24 cellular contexts compared by ENCODE assay signal in genomic region chr5:96228449-96228848, GRCh38.
A peak's percentile ranks its signal among the peaks of the same experiment; 100 is the strongest.
DNase-seq lines count a peak whose midpoint lies in the region; ATAC-seq, FAIRE-seq and TF ChIP-seq lines count a peak whose summit lies in the region.
"Had no signal": no experiment of that assay in that cellular context is flagged by ENCODE, and none has a peak within 500 bp of the region (broad histone marks: within the 10 kb centered on the region; RNA-seq: fewer than 3 reads in every experiment).

No MANE protein-coding gene starts in this region.

- no peak overlapping the region for H3K9ac ChIP-seq in GM12878 (ENCODE audit: control insufficient read depth, insufficient read depth, low read length)

- no peak for TF ChIP-seq EP300 in GM12878 (IDR thresholded peaks at IDR 0.05; ENCODE audit: borderline replicate concordance in 1 of 2, control insufficient read depth in 1 of 2, low read depth in 2 of 2, low read length in 2 of 2)

- SMC1A ChIA-PET in GM12878 (lab: Charles Lee; ENCODE audit: uncharacterized antibody, unreplicated experiment): interaction anchor here (0.9 to 1.2 kb wide), 3 partner anchors 28 to 43 kb away, joined by 3 read pairs; no protein-coding TSS in a partner anchor

- no peak overlapping the region for H2AFZ ChIP-seq in GM12878 (ENCODE audit: control insufficient read depth, low read depth, low read length)
- H2AFZ ChIP-seq: hepatocyte had no signal

- RAD21 ChIA-PET in GM12878 (lab: Charles Lee; ENCODE audit: unreplicated experiment): no interaction called here

- BruUV-seq in GM12878 (replicated peaks; lab: Mats Ljungman, UMichigan): no TSS peak

- H3K4me3 ChIP-seq in GM12878: no peak overlapping the region
- H3K4me3 ChIP-seq: hepatocyte, psoas muscle, transverse colon had no signal

- in situ Hi-C loops in GM12878 (cut with MboI): no loop called here

- DNase-seq in A172 (ENCODE audit: low spot score): peak; percentile 36
- peak; percentile 35 for DNase-seq in HFFc6
- no peak for DNase-seq in GM12878 (ENCODE audit: low read depth, low spot score)
- DNase-seq in kidney tubule cell (ENCODE audit: low spot score): peak; percentile 69
- DNase-seq in activated T-helper 1 cell treated with anti-CD3 and anti-CD28 coated beads, Interleukin-12 subunit alpha, Interleukin-12 subunit beta, Interleukin-2, Interleukin-4 antibody, amounts not matched to agents 30 ng/mL and 10 ng/mL and 1 ng/mL, durations not matched to agents 14 hours and 24 hours and 36 hours (ENCODE audit: low spot score): no peak
- DNase-seq in AG08395 (ENCODE audit: low spot score): no peak
- no peak for DNase-seq in hepatic stellate cell (ENCODE audit: low spot score)
- DNase-seq: activated CD8-positive, alpha-beta T cell treated with anti-CD3 and anti-CD28 coated beads for 36 hours; activated naive CD8-positive, alpha-beta T cell treated with anti-CD3 and anti-CD28 coated beads, Interleukin-2, amount 10 ng/mL, durations not matched to agents 7 days and 5 days; activated T-cell treated with anti-CD3 and anti-CD28 coated beads, Interleukin-2, amount 50 U/mL, for 4 hours; caudate nucleus; CD4-positive, alpha-beta T cell; effector CD4-positive, alpha-beta T cell; NCI-H1048; NCI-H2081 treated with DMSO at 0.1 percent for 48 hours; NCI-H510A treated with DMSO at 0.1 percent for 48 hours; psoas muscle; stimulated activated CD4-positive, alpha-beta T cell treated with anti-CD3 and anti-CD28 coated beads, Interleukin-15, amount 100 ng/mL, for 24 hours; T-helper 17 cell; transverse colon had no signal

- no peak overlapping the region for H3K4me2 ChIP-seq in GM12878 (ENCODE audit: control insufficient read depth, insufficient read depth)
- H3K4me2 ChIP-seq: hepatocyte had no signal

- H3K36me3 Mint-ChIP-seq in HFFc6 (ENCODE audit: low read depth): peaks cover 26% of the 10 kb centered on the region
- no peaks in the 10 kb centered on the region for H3K36me3 Mint-ChIP-seq in activated T-helper 1 cell treated with anti-CD3 and anti-CD28 coated beads, Interleukin-12 subunit alpha, Interleukin-12 subunit beta, Interleukin-2, Interleukin-4 antibody, amounts not matched to agents 30 ng/mL and 10 ng/mL and 1 ng/mL, durations not matched to agents 14 hours and 24 hours and 36 hours (ENCODE audit: low read depth)
- H3K36me3 Mint-ChIP-seq: activated naive CD8-positive, alpha-beta T cell treated with anti-CD3 and anti-CD28 coated beads, Interleukin-2, amount 10 ng/mL, durations not matched to agents 7 days and 5 days; stimulated activated memory B cell treated with anti-CD40 and anti-IgM and Interleukin-4, amounts not matched to agents 10 μg/mL and 1 μg/mL and 100 μg/mL, for 72 hours; WTC11 had no signal

- TF ChIP-seq CTCF in HFFc6 (IDR thresholded peaks at IDR 0.05): no peak
- TF ChIP-seq CTCF in GM12878 (IDR thresholded peaks at IDR 0.05 in 2 of 3, conservative IDR thresholded peaks at IDR 0.05 in 1 of 3; ENCODE audit: control insufficient read depth in 2 of 3, extremely low read depth in 1 of 3, insufficient read depth in 1 of 3, low read depth in 3 of 3, low read length in 3 of 3): no peak

- peak overlapping the region; percentile 80 for H3K27ac Mint-ChIP-seq in HFFc6
- H3K27ac Mint-ChIP-seq in activated T-helper 1 cell treated with anti-CD3 and anti-CD28 coated beads, Interleukin-12 subunit alpha, Interleukin-12 subunit beta, Interleukin-2, Interleukin-4 antibody, amounts not matched to agents 30 ng/mL and 10 ng/mL and 1 ng/mL, durations not matched to agents 14 hours and 24 hours and 36 hours: no peak overlapping the region
- H3K27ac Mint-ChIP-seq: activated CD8-positive, alpha-beta T cell treated with anti-CD3 and anti-CD28 coated beads for 36 hours; activated naive CD8-positive, alpha-beta T cell treated with anti-CD3 and anti-CD28 coated beads, Interleukin-2, amount 10 ng/mL, durations not matched to agents 7 days and 5 days; CD4-positive, alpha-beta T cell; stimulated activated memory B cell treated with anti-CD40 and anti-IgM and Interleukin-4, amounts not matched to agents 10 μg/mL and 1 μg/mL and 100 μg/mL, for 72 hours; T-helper 17 cell; WTC11 had no signal

- no peaks in the 10 kb centered on the region for H3K4me1 ChIP-seq in GM12878 (ENCODE audit: control insufficient read depth, insufficient read depth, low read length)
- H3K4me1 ChIP-seq: psoas muscle had no signal

- no peaks in the 10 kb centered on the region for H4K20me1 ChIP-seq in GM12878 (ENCODE audit: control insufficient read depth, insufficient read depth)

- ATAC-seq in GM12878 (peak; percentile 25; the same call in 1 of the 3 replicates), GM21619 (IDR thresholded peaks at IDR 0.05; ENCODE audit: unreplicated experiment) (no peak)
- ATAC-seq: activated CD8-positive, alpha-beta T cell treated with anti-CD3 and anti-CD28 coated beads for 36 hours; psoas muscle; stimulated activated memory B cell treated with anti-CD40 and anti-IgM and Interleukin-4, amounts not matched to agents 10 μg/mL and 1 μg/mL and 100 μg/mL, for 72 hours; T-helper 17 cell; WTC11 had no signal

- intact Hi-C loops in GM12878 (cut with micrococcal nuclease; ENCODE audit: unreplicated experiment): no loop called here
- intact Hi-C loops in activated T-helper 1 cell treated with anti-CD3 and anti-CD28 coated beads, Interleukin-12 subunit alpha, Interleukin-12 subunit beta, Interleukin-2, Interleukin-4 antibody, amounts not matched to agents 30 ng/mL and 10 ng/mL and 1 ng/mL, durations not matched to agents 14 hours and 24 hours and 36 hours (cut with micrococcal nuclease): no loop called here

- peaks cover 58% of the 10 kb centered on the region for H3K4me1 Mint-ChIP-seq in HFFc6 (ENCODE audit: low read depth)
- H3K4me1 Mint-ChIP-seq in activated T-helper 1 cell treated with anti-CD3 and anti-CD28 coated beads, Interleukin-12 subunit alpha, Interleukin-12 subunit beta, Interleukin-2, Interleukin-4 antibody, amounts not matched to agents 30 ng/mL and 10 ng/mL and 1 ng/mL, durations not matched to agents 14 hours and 24 hours and 36 hours (ENCODE audit: low read depth): no peaks in the 10 kb centered on the region
- H3K4me1 Mint-ChIP-seq: activated naive CD8-positive, alpha-beta T cell treated with anti-CD3 and anti-CD28 coated beads, Interleukin-2, amount 10 ng/mL, durations not matched to agents 7 days and 5 days; stimulated activated memory B cell treated with anti-CD40 and anti-IgM and Interleukin-4, amounts not matched to agents 10 μg/mL and 1 μg/mL and 100 μg/mL, for 72 hours; T-helper 17 cell; WTC11 had no signal

- no peaks in the 10 kb centered on the region for H3K27me3 Mint-ChIP-seq in HFFc6 (ENCODE audit: insufficient read depth)
- H3K27me3 Mint-ChIP-seq in activated T-helper 1 cell treated with anti-CD3 and anti-CD28 coated beads, Interleukin-12 subunit alpha, Interleukin-12 subunit beta, Interleukin-2, Interleukin-4 antibody, amounts not matched to agents 30 ng/mL and 10 ng/mL and 1 ng/mL, durations not matched to agents 14 hours and 24 hours and 36 hours (ENCODE audit: insufficient read depth): peaks cover 6% of the 10 kb centered on the region

- no peak for TF ChIP-seq POLR2A in GM12878 (IDR thresholded peaks at IDR 0.05; ENCODE audit: low read depth, low read length)

- POLR2A ChIA-PET in GM12878 (lab: Charles Lee): no interaction called here

- no peaks in the 10 kb centered on the region for H3K79me2 ChIP-seq in GM12878 (ENCODE audit: control insufficient read depth, insufficient read depth, low read length)
- H3K79me2 ChIP-seq: hepatocyte had no signal

- 64% methylated on average over 3 of the region's 3 CpGs for WGBS in GM12878 (ENCODE audit: insufficient coverage, insufficient replicate concordance, low lambda C conversion rate, missing lambda C conversion rate)

- CTCF ChIA-PET in GM12878 (lab: Yijun Ruan, JAX): interaction anchor here (2.1 kb wide), 1 partner anchor 13 kb away, joined by 4 read pairs; no protein-coding TSS in a partner anchor

- TF ChIP-seq RAD21 in GM12878 (IDR thresholded peaks at IDR 0.05; ENCODE audit: insufficient read depth, low read depth, low read length): no peak

- no peak for FAIRE-seq in GM12878 (lab: Jason Lieb, UNC)

- no peak overlapping the region for H3K27ac ChIP-seq in GM12878 (ENCODE audit: control insufficient read depth, insufficient read depth)
- H3K27ac ChIP-seq: hepatocyte, psoas muscle, transverse colon had no signal

- peak overlapping the region; percentile 23; the same call in 1 of the 2 replicates for H3K4me3 Mint-ChIP-seq in HFFc6
- no peak overlapping the region for H3K4me3 Mint-ChIP-seq in activated T-helper 1 cell treated with anti-CD3 and anti-CD28 coated beads, Interleukin-12 subunit alpha, Interleukin-12 subunit beta, Interleukin-2, Interleukin-4 antibody, amounts not matched to agents 30 ng/mL and 10 ng/mL and 1 ng/mL, durations not matched to agents 14 hours and 24 hours and 36 hours
- H3K4me3 Mint-ChIP-seq: activated CD8-positive, alpha-beta T cell treated with anti-CD3 and anti-CD28 coated beads for 36 hours; activated naive CD8-positive, alpha-beta T cell treated with anti-CD3 and anti-CD28 coated beads, Interleukin-2, amount 10 ng/mL, durations not matched to agents 7 days and 5 days; activated T-cell treated with anti-CD3 and anti-CD28 coated beads, Interleukin-2, amount 50 U/mL, for 4 hours; CD4-positive, alpha-beta T cell; stimulated activated memory B cell treated with anti-CD40 and anti-IgM and Interleukin-4, amounts not matched to agents 10 μg/mL and 1 μg/mL and 100 μg/mL, for 72 hours; T-helper 17 cell; WTC11 had no signal

- H3K9me3 ChIP-seq in GM12878 (replicated peaks; ENCODE audit: control insufficient read depth, insufficient read depth, low read length): no peaks in the 10 kb centered on the region; the same call in 1 of the 3 replicates

- H3K9me3 Mint-ChIP-seq in HFFc6: peaks cover 13% of the 10 kb centered on the region
- H3K9me3 Mint-ChIP-seq in activated T-helper 1 cell treated with anti-CD3 and anti-CD28 coated beads, Interleukin-12 subunit alpha, Interleukin-12 subunit beta, Interleukin-2, Interleukin-4 antibody, amounts not matched to agents 30 ng/mL and 10 ng/mL and 1 ng/mL, durations not matched to agents 14 hours and 24 hours and 36 hours: peaks cover 6% of the 10 kb centered on the region
- H3K9me3 Mint-ChIP-seq: activated CD8-positive, alpha-beta T cell treated with anti-CD3 and anti-CD28 coated beads for 36 hours; activated T-cell treated with anti-CD3 and anti-CD28 coated beads, Interleukin-2, amount 50 U/mL, for 4 hours; CD4-positive, alpha-beta T cell; stimulated activated memory B cell treated with anti-CD40 and anti-IgM and Interleukin-4, amounts not matched to agents 10 μg/mL and 1 μg/mL and 100 μg/mL, for 72 hours; WTC11 had no signal

- no peaks in the 10 kb centered on the region for H3K27me3 ChIP-seq in GM12878 (replicated peaks in 1 of 2; ENCODE audit: control insufficient read depth in 2 of 2, insufficient read depth in 2 of 2, low read length in 1 of 2)
- H3K27me3 ChIP-seq: hepatocyte, transverse colon had no signal

- no peaks in the 10 kb centered on the region for H3K36me3 ChIP-seq in GM12878 (ENCODE audit: control insufficient read depth in 2 of 2, insufficient read depth in 2 of 2, low read length in 1 of 2)
- H3K36me3 ChIP-seq: transverse colon had no signal

TF ChIP-seq in GM12878, 131 proteins besides CTCF, POLR2A, EP300 and RAD21 (continues in another document):
- TF ChIP-seq HDAC6 (IDR thresholded peaks at IDR 0.05; ENCODE audit: unreplicated experiment): no peak

Comparison
In these comparisons a context has a peak if more than half of its experiments do, and no peak if none do; other contexts are left out.
1. DNase-seq: peak in A172 (single experiment), HFFc6 (single experiment) and kidney tubule cell (single experiment); none in GM12878 (single experiment), activated T-helper 1 cell treated with anti-CD3 and anti-CD28 coated beads, Interleukin-12 subunit alpha, Interleukin-12 subunit beta, Interleukin-2, Interleukin-4 antibody, amounts not matched to agents 30 ng/mL and 10 ng/mL and 1 ng/mL, durations not matched to agents 14 hours and 24 hours and 36 hours (single experiment), AG08395 (single experiment) and hepatic stellate cell (single experiment).